Comparison of ENCODE assay signal across 29 cellular contexts in genomic region chr2:19857100-19857499, GRCh38. TPM values are rescaled to one million over a fixed set of nuclear protein-coding genes. Genes with fewer than 3 reads are reported as not detected.
DNase-seq lines count a peak whose midpoint lies in the region; ATAC-seq, FAIRE-seq and TF ChIP-seq lines count a peak whose summit lies in the region.
"Had no signal": no experiment of that assay in that cellular context is flagged by ENCODE, and none has a peak within 500 bp of the region (broad histone marks: within the 10 kb centered on the region; RNA-seq: fewer than 3 reads in every experiment).

No MANE protein-coding gene starts in this region.

- H2BK120ac ChIP-seq in trophoblast cell (ENCODE audit: insufficient read depth, low read length, poor library complexity): no peak overlapping the region

- DNase-seq in UCSD-AML1 (lab: John Stamatoyannopoulos, UW; ENCODE audit: unreplicated experiment): peak; percentile 16
- no peak for DNase-seq in HepG2 (ENCODE audit: low spot score)
- no peak for DNase-seq in trophoblast cell
- no peak for DNase-seq in frontal cortex (ENCODE audit: low spot score in 2 of 2)
- no peak for DNase-seq in immature natural killer cell
- DNase-seq in sciatic nerve (ENCODE audit: low spot score): no peak
- DNase-seq: AML-193; CD4-positive, alpha-beta memory T cell; COR-L47; HCEC 1CT; IMR-90; MM.1S; NCI-H1048; NCI-H1417; NCI-H1694 treated with DMSO at 0.1 percent for 48 hours; NCI-H2081; NCI-H226; NCI-H510A; NCI-H69; OCI-M1; Peyer's patch; SHP77 treated with DMSO at 0.1 percent for 48 hours had no signal

- 26% methylated on average over 7 of the region's 7 CpGs for WGBS in HepG2 (ENCODE audit: low lambda C conversion rate)
- WGBS in trophoblast cell (ENCODE audit: extremely low coverage, insufficient coverage, insufficient read length): no CpG with 5 or more reads among the region's 7 CpGs

- no peaks in the 10 kb centered on the region for H3K79me1 ChIP-seq in trophoblast cell (ENCODE audit: low read length)

- no peak overlapping the region for H4K91ac ChIP-seq in trophoblast cell (ENCODE audit: low read depth, low read length)

- peak overlapping the region in 1 of 6 donors; percentile 47 for H3K27ac Mint-ChIP-seq in immature natural killer cell
- H3K27ac Mint-ChIP-seq: CD4-positive, alpha-beta memory T cell had no signal

- H3K9me3 Mint-ChIP-seq in immature natural killer cell: no peaks in the 10 kb centered on the region
- H3K9me3 Mint-ChIP-seq: CD4-positive, alpha-beta memory T cell had no signal

- no peak for TF ChIP-seq RAD21 in HepG2 (CRISPR knock-in tag; IDR thresholded peaks at IDR 0.05)

- POLR2A ChIA-PET in HepG2 (lab: Yijun Ruan, JAX): no interaction called here

- H3K36me3 ChIP-seq in HepG2 (replicated peaks in 1 of 2; ENCODE audit: control insufficient read depth in 1 of 2, insufficient read depth in 2 of 2, low read length in 2 of 2) (no peaks in the 10 kb centered on the region), trophoblast cell (ENCODE audit: control insufficient read depth in 1 of 2, insufficient read depth in 2 of 2, low read length in 2 of 2) (no peaks in the 10 kb centered on the region)
- H3K36me3 ChIP-seq: BLaER1 treated with 17β-estradiol and CSF1 and Interleukin-3, amounts not matched to agents 10 nM and 100 nM; Peyer's patch had no signal

- H3K27ac ChIP-seq in HepG2 (ENCODE audit: extremely low read length, insufficient read depth, low read length) (no peak overlapping the region), trophoblast cell (ENCODE audit: low read depth, low read length) (no peak overlapping the region)
- H3K27ac ChIP-seq: BLaER1 treated with 17β-estradiol and CSF1 and Interleukin-3, amounts not matched to agents 10 nM and 100 nM; KMS-11; Peyer's patch; SK-N-MC had no signal

- H3K79me2 ChIP-seq in HepG2 (ENCODE audit: insufficient read depth, low read length): no peaks in the 10 kb centered on the region
- no peaks in the 10 kb centered on the region for H3K79me2 ChIP-seq in trophoblast cell (ENCODE audit: control insufficient read depth, insufficient read depth, low read length, poor library complexity)

- CTCF ChIA-PET in HepG2 (lab: Yijun Ruan, JAX; ENCODE audit: low intra/inter-chr PET ratio, low total read pairs): no interaction called here

- H4K8ac ChIP-seq in trophoblast cell (ENCODE audit: low read depth, low read length): no peak overlapping the region

- no peak overlapping the region for H3K4ac ChIP-seq in trophoblast cell (ENCODE audit: low read depth, low read length)

- intact Hi-C loops in HepG2 (cut with micrococcal nuclease; ENCODE audit: unreplicated experiment): no loop called here
- intact Hi-C loops in sciatic nerve (cut with DNase I): no loop called here

- no peak overlapping the region for H2BK12ac ChIP-seq in trophoblast cell (ENCODE audit: low read length)

- peaks cover 2 to 5% (median 4%) of the 10 kb centered on the region in 3 donors for H3K27me3 Mint-ChIP-seq in immature natural killer cell (ENCODE audit: low read depth in 3 of 3)

- no peaks in the 10 kb centered on the region for H4K20me1 ChIP-seq in HepG2 (ENCODE audit: insufficient read depth, low read length)
- H4K20me1 ChIP-seq: BLaER1 treated with 17β-estradiol and CSF1 and Interleukin-3, amounts not matched to agents 10 nM and 100 nM had no signal

- no peak overlapping the region for H3K4me3 Mint-ChIP-seq in immature natural killer cell
- H3K4me3 Mint-ChIP-seq: CD4-positive, alpha-beta memory T cell had no signal

- H3K4me1 ChIP-seq in HepG2 (ENCODE audit: insufficient read depth, low read length) (peaks cover 48% of the 10 kb centered on the region), trophoblast cell (ENCODE audit: control insufficient read depth in 1 of 2, insufficient read depth in 2 of 2, low read length in 2 of 2) (peaks cover 2 to 5% of the 10 kb centered on the region in 2 experiments)
- H3K4me1 ChIP-seq: BLaER1 treated with 17β-estradiol and CSF1 and Interleukin-3, amounts not matched to agents 10 nM and 100 nM; Peyer's patch had no signal

- ATAC-seq in HepG2 (no peak), HG02885 (IDR thresholded peaks at IDR 0.05; ENCODE audit: poor library complexity, unreplicated experiment) (no peak), sciatic nerve (no peak)
- ATAC-seq: A549 had no signal

- no peak for TF ChIP-seq POLR2A in HepG2 (IDR thresholded peaks at IDR 0.05; ENCODE audit: insufficient read depth in 1 of 2, low read depth in 2 of 2, low read length in 2 of 2)

- H3K18ac ChIP-seq in trophoblast cell (ENCODE audit: low read length): no peak overlapping the region

- H3K36me3 Mint-ChIP-seq in immature natural killer cell: no peaks in the 10 kb centered on the region
- H3K36me3 Mint-ChIP-seq: CD4-positive, alpha-beta memory T cell had no signal

- no peaks in the 10 kb centered on the region for H3K9me3 ChIP-seq in HepG2 (ENCODE audit: low read length)
- no peaks in the 10 kb centered on the region for H3K9me3 ChIP-seq in trophoblast cell (ENCODE audit: insufficient read depth, low read depth, low read length)
- H3K9me3 ChIP-seq: A549; BLaER1 treated with 17β-estradiol and CSF1 and Interleukin-3, amounts not matched to agents 10 nM and 100 nM; Peyer's patch had no signal

- H3K4me1 Mint-ChIP-seq in immature natural killer cell: no peaks in the 10 kb centered on the region
- H3K4me1 Mint-ChIP-seq: CD4-positive, alpha-beta memory T cell had no signal

- no peak overlapping the region for H2BK5ac ChIP-seq in trophoblast cell (ENCODE audit: low read depth, low read length, poor library complexity)

- H3K27me3 ChIP-seq in HepG2 (ENCODE audit: control insufficient read depth in 1 of 2, insufficient read depth in 2 of 2, low read length in 2 of 2) (peaks cover 8 to 27% of the 10 kb centered on the region in 2 experiments), trophoblast cell (ENCODE audit: insufficient read depth, low read length) (no peaks in the 10 kb centered on the region)
- H3K27me3 ChIP-seq: BLaER1 treated with 17β-estradiol and CSF1 and Interleukin-3, amounts not matched to agents 10 nM and 100 nM; Peyer's patch had no signal

- H2AFZ ChIP-seq in HepG2 (ENCODE audit: low read length) (no peak overlapping the region), trophoblast cell (ENCODE audit: insufficient read depth, low read length, poor library complexity) (no peak overlapping the region)

- H3K4me3 ChIP-seq in HepG2 (replicated peaks in 1 of 3; ENCODE audit: insufficient read depth in 1 of 3, low read depth in 2 of 3, low read length in 3 of 3): no peak overlapping the region
- H3K4me3 ChIP-seq in trophoblast cell (ENCODE audit: low read depth, low read length): no peak overlapping the region
- H3K4me3 ChIP-seq: A549; BLaER1 treated with 17β-estradiol and CSF1 and Interleukin-3, amounts not matched to agents 10 nM and 100 nM; Peyer's patch; SK-N-MC had no signal

- H2AK5ac ChIP-seq in trophoblast cell (ENCODE audit: low read length): no peak overlapping the region

- in situ Hi-C loops in HepG2 (cut with HindIII; ENCODE audit: extremely low pct_ligation_motif_present, low pct_unique_long_range_greater_than_20kb): loop anchor here (10.0 kb wide), 1 partner anchor 112 kb away; no protein-coding TSS in a partner anchor

- peak overlapping the region; percentile 31 for H3K4me2 ChIP-seq in HepG2 (ENCODE audit: low read depth, low read length)
- H3K4me2 ChIP-seq in trophoblast cell (ENCODE audit: low read length): no peak overlapping the region
- H3K4me2 ChIP-seq: A549; BLaER1 treated with 17β-estradiol and CSF1 and Interleukin-3, amounts not matched to agents 10 nM and 100 nM; KMS-11 had no signal

- TF ChIP-seq EP300 in HepG2 (IDR thresholded peaks at IDR 0.05; ENCODE audit: low read depth in 2 of 2, low read length in 2 of 2) (no peak), HepG2 (CRISPR knock-in tag; IDR thresholded peaks at IDR 0.05; ENCODE audit: borderline replicate concordance) (no peak)

- no peak overlapping the region for H3K14ac ChIP-seq in trophoblast cell (ENCODE audit: low read length)

- H3K9ac ChIP-seq in HepG2 (ENCODE audit: insufficient read depth, low read depth, low read length): no peak overlapping the region
- peak overlapping the region; percentile 30 for H3K9ac ChIP-seq in trophoblast cell (ENCODE audit: low read length)
- H3K9ac ChIP-seq: BLaER1 treated with 17β-estradiol and CSF1 and Interleukin-3, amounts not matched to agents 10 nM and 100 nM; KMS-11 had no signal

- no peak for FAIRE-seq in HepG2 (lab: Jason Lieb, UNC)
- FAIRE-seq in frontal cortex (lab: Jason Lieb, UNC): no peak
- FAIRE-seq: A549, G401.6, H1 had no signal

- no peak overlapping the region for H3K23ac ChIP-seq in trophoblast cell (ENCODE audit: low read length)

- no TSS peak for BruUV-seq in HepG2 (replicated peaks; lab: Mats Ljungman, UMichigan)

- no peak for TF ChIP-seq CTCF in HepG2 (CRISPR knock-in tag; IDR thresholded peaks at IDR 0.05)

- no peak overlapping the region for H4K12ac ChIP-seq in trophoblast cell (ENCODE audit: low read depth, low read length)

TF ChIP-seq in HepG2, 621 proteins besides CTCF, POLR2A, EP300 and RAD21 (continues in another document):
- no peak for TF ChIP-seq ZNF143 (CRISPR knock-in tag; IDR thresholded peaks at IDR 0.05)

RNA-seq across cellular contexts. Expression of gene TTC32, which starts 44.7 kb away (rescaled TPM):
- total RNA-seq in HepG2 (2016; rRNA removed; fragmentation: Illumina TruSeq; extraction: Trizol) (18.5 and 21.6 TPM in 2 replicates), frontal cortex (10.6 TPM), sciatic nerve (18.8 TPM)
- 3.0 and 3.8 TPM in 2 replicates for total RNA-seq in HepG2 (2016; cell fraction: cytosol; rRNA removed; fragmentation: Illumina TruSeq; extraction: Trizol; ENCODE audit: low read depth)
- total RNA-seq in HepG2 (2016; cell fraction: insoluble cytoplasmic fraction; rRNA removed; fragmentation: Illumina TruSeq; extraction: Trizol): 16.3 and 24.1 TPM in 2 replicates
- 6.2 and 7.0 TPM in 2 replicates for total RNA-seq in HepG2 (2016; cell fraction: membrane; rRNA removed; fragmentation: Illumina TruSeq; extraction: Trizol)
- 45.3 and 49.4 TPM in 2 replicates for total RNA-seq in HepG2 (2016; cell fraction: nucleus; rRNA removed; fragmentation: Illumina TruSeq; extraction: Trizol)
- polyA plus RNA-seq in HepG2 (2011; rRNA removed) (31.8 and 38.3 TPM in 2 replicates), immature natural killer cell (10 to 100 TPM; 14.0 to 28.3 (median 22.2) TPM)
- 13.5 and 15.6 TPM in 2 replicates for polyA plus RNA-seq in HepG2 (2011; cell fraction: cytosol; rRNA removed)
- 66.0 and 79.3 TPM in 2 replicates for polyA plus RNA-seq in HepG2 (2011; cell fraction: nucleus; rRNA removed)
- polyA plus RNA-seq in HepG2 (2012): 26.1 and 41.0 TPM in 2 replicates
- 2.9 TPM in 2 replicates for polyA plus RNA-seq in HepG2 (2016; cell fraction: cytosol; fragmentation: Illumina TruSeq; extraction: Trizol; ENCODE audit: low read depth)
- polyA plus RNA-seq in HepG2 (2016; cell fraction: insoluble cytoplasmic fraction; fragmentation: Illumina TruSeq; extraction: Trizol; ENCODE audit: low read depth): 21.5 and 26.4 TPM in 2 replicates
- polyA plus RNA-seq in HepG2 (2016; cell fraction: membrane; fragmentation: Illumina TruSeq; extraction: Trizol; ENCODE audit: low read depth): 5.4 and 6.1 TPM in 2 replicates
- 65.4 and 67.3 TPM in 2 replicates for polyA plus RNA-seq in HepG2 (2016; cell fraction: nucleus; fragmentation: Illumina TruSeq; extraction: Trizol; ENCODE audit: insufficient read depth, low read depth)
- 14.4 and 14.7 TPM in 2 replicates for polyA minus RNA-seq in HepG2 (2011; rRNA and poly(A)+ RNA removed; ENCODE audit: low replicate concordance)
- 5.5 and 7.4 TPM in 2 replicates for polyA minus RNA-seq in HepG2 (2011; cell fraction: cytosol; rRNA and poly(A)+ RNA removed)
- 107 and 122 TPM in 2 replicates for polyA minus RNA-seq in HepG2 (2011; cell fraction: nucleus; rRNA and poly(A)+ RNA removed)
- 6.6 and 8.6 TPM in 2 replicates for polyA plus RNA-seq in trophoblast cell (2013)
